9 cellular contexts compared by ENCODE assay signal in the genomic region with DNA sequence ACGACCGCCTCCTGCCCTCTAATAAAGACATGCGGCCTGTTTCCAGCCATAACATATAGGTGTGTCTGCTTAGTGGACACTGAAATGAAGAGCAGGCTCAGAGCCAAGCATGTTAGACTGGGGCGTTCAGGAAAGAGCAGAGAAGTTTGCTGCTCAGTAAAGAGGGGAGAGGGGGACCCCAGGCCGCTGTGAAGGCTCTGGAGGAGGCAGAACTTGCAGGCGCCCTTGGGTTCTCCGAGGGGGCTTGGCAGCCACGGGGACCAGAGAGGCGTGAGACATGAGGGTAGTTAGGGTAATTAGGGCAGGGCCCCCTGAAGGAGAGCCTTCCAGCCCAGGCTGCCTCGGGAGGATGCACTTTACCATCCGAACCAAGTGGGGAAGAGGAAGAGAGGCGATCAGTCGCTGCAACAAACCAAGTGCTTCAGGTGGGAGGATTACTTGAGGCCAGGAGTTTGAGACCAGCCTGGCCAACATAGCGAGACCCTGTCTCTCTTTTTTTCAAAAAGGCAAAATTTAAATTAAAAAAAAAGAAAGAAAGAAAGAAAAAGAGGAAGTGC. TPM values are rescaled to one million over a fixed set of nuclear protein-coding genes. Genes with fewer than 3 reads are reported as not detected.
A peak's percentile ranks its signal among the peaks of the same experiment; 100 is the strongest.
DNase-seq lines count a peak whose midpoint lies in the region; ATAC-seq, FAIRE-seq and TF ChIP-seq lines count a peak whose summit lies in the region.
"Had no signal": no experiment of that assay in that cellular context is flagged by ENCODE, and none has a peak within 500 bp of the region (broad histone marks: within the 10 kb centered on the region; RNA-seq: fewer than 3 reads in every experiment).

No MANE protein-coding gene starts in this region.

- ATAC-seq in upper lobe of left lung (ENCODE audit: low FRiP score in 2 of 2) (no peak), HG02870 (IDR thresholded peaks at IDR 0.05; ENCODE audit: unreplicated experiment) (no peak), GM21381 (IDR thresholded peaks at IDR 0.05; ENCODE audit: unreplicated experiment) (no peak)

- no peaks in the 10 kb centered on the region for H3K36me3 ChIP-seq in astrocyte (ENCODE audit: insufficient read depth, low read length)
- no peaks in the 10 kb centered on the region for H3K36me3 ChIP-seq in upper lobe of left lung

- no peak for TF ChIP-seq CTCF in astrocyte (IDR thresholded peaks at IDR 0.05; ENCODE audit: insufficient read depth, low read depth, low read length)
- TF ChIP-seq CTCF in upper lobe of left lung (IDR thresholded peaks at IDR 0.05) = no peak

- FAIRE-seq in astrocyte (lab: Jason Lieb, UNC) = no peak

- H3K79me2 ChIP-seq in astrocyte (ENCODE audit: insufficient read depth, low read length) = no peaks in the 10 kb centered on the region

- peaks cover 33% of the 10 kb centered on the region for H3K4me1 Mint-ChIP-seq in activated naive CD4-positive, alpha-beta T cell treated with anti-CD3 and anti-CD28 coated beads, Interleukin-2, amount 10 ng/mL, durations not matched to agents 7 days and 5 days
- peaks cover 2% of the 10 kb centered on the region for H3K4me1 Mint-ChIP-seq in astrocyte (ENCODE audit: low read depth, unreplicated experiment)

- no peak overlapping the region for H3K27ac Mint-ChIP-seq in activated naive CD4-positive, alpha-beta T cell treated with anti-CD3 and anti-CD28 coated beads, Interleukin-2, amount 10 ng/mL, durations not matched to agents 7 days and 5 days
- no peak overlapping the region for H3K27ac Mint-ChIP-seq in astrocyte (ENCODE audit: unreplicated experiment)

- WGBS in upper lobe of left lung, 2 donors = 80 to 81% methylated on average over 14 of the region's 14 CpGs

- peaks cover 53% of the 10 kb centered on the region for H3K27me3 Mint-ChIP-seq in activated naive CD4-positive, alpha-beta T cell treated with anti-CD3 and anti-CD28 coated beads, Interleukin-2, amount 10 ng/mL, durations not matched to agents 7 days and 5 days
- peaks cover 18% of the 10 kb centered on the region for H3K27me3 Mint-ChIP-seq in astrocyte (ENCODE audit: low read depth, unreplicated experiment)

- H3K4me3 ChIP-seq in astrocyte (ENCODE audit: insufficient read depth, low read depth, low read length) (peak overlapping the region; percentile 57), upper lobe of left lung (peak overlapping the region; percentile 36 to 59 (median 57))

- no peak for TF ChIP-seq EP300 in upper lobe of left lung (IDR thresholded peaks at IDR 0.05)

- no peaks in the 10 kb centered on the region for H3K36me3 Mint-ChIP-seq in activated naive CD4-positive, alpha-beta T cell treated with anti-CD3 and anti-CD28 coated beads, Interleukin-2, amount 10 ng/mL, durations not matched to agents 7 days and 5 days
- H3K36me3 Mint-ChIP-seq in astrocyte (ENCODE audit: low read depth, unreplicated experiment) = no peaks in the 10 kb centered on the region

- CTCF ChIA-PET in activated naive CD4-positive, alpha-beta T cell treated with anti-CD3 and anti-CD28 coated beads, Interleukin-2, amount 10 ng/mL, durations not matched to agents 7 days and 5 days (lab: Charles Lee) = interaction anchor here (1.2 kb wide), 1 partner anchor 10 kb away, joined by 3 read pairs; no protein-coding TSS in a partner anchor

- H3K9ac ChIP-seq in astrocyte (ENCODE audit: low read length) = peak overlapping the region; percentile 80

- no peaks in the 10 kb centered on the region for H3K9me3 Mint-ChIP-seq in activated naive CD4-positive, alpha-beta T cell treated with anti-CD3 and anti-CD28 coated beads, Interleukin-2, amount 10 ng/mL, durations not matched to agents 7 days and 5 days
- H3K9me3 Mint-ChIP-seq in astrocyte (ENCODE audit: unreplicated experiment) = no peaks in the 10 kb centered on the region

- no peak overlapping the region for H3K27ac ChIP-seq in astrocyte (ENCODE audit: low read depth, low read length)
- H3K27ac ChIP-seq in upper lobe of left lung = peak overlapping the region; percentile 31 to 74 (median 66)

- TF ChIP-seq POLR2A in upper lobe of left lung (IDR thresholded peaks at IDR 0.05) = no peak

- peak overlapping the region; percentile 61 for H3K4me3 Mint-ChIP-seq in activated naive CD4-positive, alpha-beta T cell treated with anti-CD3 and anti-CD28 coated beads, Interleukin-2, amount 10 ng/mL, durations not matched to agents 7 days and 5 days
- H3K4me3 Mint-ChIP-seq in astrocyte (ENCODE audit: unreplicated experiment) = no peak overlapping the region

- peak overlapping the region; percentile 93 for H3K4me2 ChIP-seq in astrocyte (ENCODE audit: low read length)

- H3K27me3 ChIP-seq in astrocyte (ENCODE audit: insufficient read depth, low read length) = peaks cover 4% of the 10 kb centered on the region
- no peaks in the 10 kb centered on the region for H3K27me3 ChIP-seq in upper lobe of left lung

- H4K20me1 ChIP-seq in astrocyte (ENCODE audit: insufficient read depth, low read length) = no peaks in the 10 kb centered on the region

- peak overlapping the region; percentile 93 for H2AFZ ChIP-seq in astrocyte (ENCODE audit: low read depth, low read length)

- no peak for DNase-seq in activated naive CD4-positive, alpha-beta T cell treated with anti-CD3 and anti-CD28 coated beads, Interleukin-2, amount 10 ng/mL, durations not matched to agents 7 days and 5 days
- no peak for DNase-seq in activated naive CD4-positive, alpha-beta T cell treated with Interleukin-2 at 50 U/mL for 16 hours
- DNase-seq in astrocyte (ENCODE audit: low read depth) (no peak), mesenteric fat pad (ENCODE audit: low spot score) (peak; percentile 41), upper lobe of left lung (no peak)
- no peak for DNase-seq in stimulated activated CD4-positive, alpha-beta T cell treated with anti-CD3 and anti-CD28 coated beads, Interleukin-4, amount 100 ng/mL, for 24 hours
- DNase-seq: GOT3 had no signal

- H3K9me3 ChIP-seq in astrocyte (ENCODE audit: insufficient read depth, low read depth, low read length) (no peaks in the 10 kb centered on the region), upper lobe of left lung (no peaks in the 10 kb centered on the region)

- peaks cover 11% of the 10 kb centered on the region for H3K4me1 ChIP-seq in astrocyte (ENCODE audit: insufficient read depth, low read length)
- H3K4me1 ChIP-seq in upper lobe of left lung = peaks cover 9 to 16% (median 11%) of the 10 kb centered on the region in 4 donors

RNA-seq across cellular contexts. Expression of a gene that starts 46.6 kb away (rescaled TPM):
- total RNA-seq in astrocyte (9.6 and 11.6 TPM in 2 replicates), mesenteric fat pad (8.1 TPM), upper lobe of left lung (10 to 100 TPM in 5 of 6 donors, 1 to 10 TPM in 1; 7.8 to 25.7 (median 15.6) TPM)
